In genomic region chr5:61028382-61028781, GRCh38 we compare ENCODE assay signal across 25 cellular contexts.
"Had no signal": no experiment of that assay in that cellular context is flagged by ENCODE, and none has a peak within 500 bp of the region (broad histone marks: within the 10 kb centered on the region; RNA-seq: fewer than 3 reads in every experiment).

No MANE protein-coding gene starts in this region.

- H3K4me1 ChIP-seq: colonic mucosa, esophagus squamous epithelium had no signal

- H3K4me2 ChIP-seq: hepatocyte had no signal

- ATAC-seq: effector memory CD8-positive, alpha-beta T cell; esophagus mucosa; foreskin keratinocyte; gastrocnemius medialis; gastroesophageal sphincter; heart left ventricle; heart right ventricle had no signal

- H3K9me3 ChIP-seq: colonic mucosa, esophagus muscularis mucosa, esophagus squamous epithelium, gastrocnemius medialis, gastroesophageal sphincter had no signal

- H3K36me3 ChIP-seq: colonic mucosa, esophagus muscularis mucosa, esophagus squamous epithelium, gastrocnemius medialis, gastroesophageal sphincter, heart left ventricle, heart right ventricle had no signal

- H3K79me2 ChIP-seq: hepatocyte had no signal

- H3K9me3 Mint-ChIP-seq: dendritic cell treated with granulocyte-macrophage colony-stimulating factor and Interleukin-4, amounts not matched to agents 40 ng/mL and 50 ng/mL, for 4 days had no signal

- H3K4me3 Mint-ChIP-seq: dendritic cell treated with granulocyte-macrophage colony-stimulating factor and Interleukin-4, amounts not matched to agents 40 ng/mL and 50 ng/mL, for 4 days; effector memory CD8-positive, alpha-beta T cell; endodermal cell had no signal

- H3K27ac ChIP-seq: colonic mucosa, coronary artery, epithelial cell of prostate, esophagus muscularis mucosa, esophagus squamous epithelium, foreskin keratinocyte, gastrocnemius medialis, gastroesophageal sphincter, heart left ventricle, heart right ventricle, hepatocyte had no signal

- H2AFZ ChIP-seq: hepatocyte had no signal

- H3K4me1 Mint-ChIP-seq: endodermal cell had no signal

- H3K27me3 ChIP-seq: colonic mucosa, esophagus muscularis mucosa, esophagus squamous epithelium, foreskin keratinocyte, gastrocnemius medialis, gastroesophageal sphincter, heart left ventricle, heart right ventricle, hepatocyte had no signal

- H3K27me3 Mint-ChIP-seq: dendritic cell treated with granulocyte-macrophage colony-stimulating factor and Interleukin-4, amounts not matched to agents 40 ng/mL and 50 ng/mL, for 4 days; effector memory CD8-positive, alpha-beta T cell had no signal

- H3K27ac Mint-ChIP-seq: dendritic cell treated with granulocyte-macrophage colony-stimulating factor and Interleukin-4, amounts not matched to agents 40 ng/mL and 50 ng/mL, for 4 days; effector memory CD8-positive, alpha-beta T cell; endodermal cell had no signal

- DNase-seq: colonic mucosa; cortex of kidney; dermis blood vessel endothelial cell; effector CD4-positive, alpha-beta T cell; effector CD8-positive, alpha-beta T cell; effector memory CD4-positive, alpha-beta T cell; effector memory CD8-positive, alpha-beta T cell; endodermal cell; erythroblast; esophagus squamous epithelium; foreskin fibroblast; foreskin keratinocyte; foreskin melanocyte; gastrocnemius medialis; glutamatergic neuron; head of caudate nucleus; heart left ventricle; heart right ventricle had no signal

- H3K4me3 ChIP-seq: colonic mucosa, coronary artery, esophagus muscularis mucosa, esophagus squamous epithelium, gastrocnemius medialis, gastroesophageal sphincter, heart left ventricle, heart right ventricle, hepatocyte had no signal
